In the genomic region with DNA sequence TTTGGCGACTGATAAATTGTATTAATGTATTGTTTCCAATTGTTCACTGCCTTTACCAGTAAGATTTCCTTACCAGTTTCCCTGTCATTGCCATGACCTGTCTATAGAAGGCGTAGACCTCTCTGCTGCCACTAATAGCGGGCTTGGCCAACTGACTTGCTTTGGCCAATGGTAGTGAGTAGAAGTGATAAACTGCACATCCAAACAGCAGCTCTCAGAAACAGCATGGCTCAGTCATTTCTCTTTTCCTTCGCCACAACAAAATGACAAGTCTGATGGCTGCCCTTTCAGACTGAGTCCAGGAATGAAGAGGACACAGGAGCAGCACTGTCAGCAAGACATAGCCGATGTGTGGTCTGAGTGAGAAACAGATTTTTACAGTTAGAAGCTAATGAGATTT, we compare ENCODE assay signal across 16 cellular contexts. TPM values are rescaled to one million over a fixed set of nuclear protein-coding genes. Genes with fewer than 3 reads are reported as not detected.
DNase-seq lines count a peak whose midpoint lies in the region; ATAC-seq, FAIRE-seq and TF ChIP-seq lines count a peak whose summit lies in the region.
"Had no signal": no experiment of that assay in that cellular context is flagged by ENCODE, and none has a peak within 500 bp of the region (broad histone marks: within the 10 kb centered on the region; RNA-seq: fewer than 3 reads in every experiment).

No MANE protein-coding gene starts in this region.

- no peak for DNase-seq in activated CD4-positive, alpha-beta T cell treated with anti-CD3 and anti-CD28 coated beads for 36 hours
- DNase-seq in activated CD4-positive, alpha-beta T cell treated with anti-CD3 and anti-CD28 coated beads, Interleukin-2, amount 50 U/mL, for 4 hours, result no peak
- DNase-seq in GM18507 (ENCODE audit: extremely low spot score, insufficient read length, low read depth) (no peak), RPMI8226 (peak; percentile 17), H1 (ENCODE audit: low read depth in 1 of 2, low spot score in 2 of 2) (no peak), occipital lobe (lab: John Stamatoyannopoulos, UW) (no peak), islet precursor cell (no peak)
- no peak for DNase-seq in activated T-helper 2 cell treated with anti-CD3 and anti-CD28 coated beads, Interferon-gamma antibody, Interleukin-2, Interleukin-4, amounts not matched to agents 10 μg/mL and 5 μg/mL and 100 μg/mL, durations not matched to agents 14 hours and 24 hours and 36 hours (ENCODE audit: low spot score)
- DNase-seq: CD8-positive, alpha-beta T cell; KBM-7; NCI-H1436; NCI-H2029; NCI-H2171 treated with DMSO at 0.1 percent for 48 hours; NCI-H446 treated with DMSO at 0.1 percent for 48 hours; PC-3 had no signal

- no peak overlapping the region for H4K5ac ChIP-seq in H1 (ENCODE audit: insufficient read length, low read depth, low read length)

- H3K9me3 Mint-ChIP-seq in activated CD4-positive, alpha-beta T cell treated with anti-CD3 and anti-CD28 coated beads for 36 hours (ENCODE audit: low read depth), result peaks cover 8% of the 10 kb centered on the region
- peaks cover 11% of the 10 kb centered on the region for H3K9me3 Mint-ChIP-seq in activated T-helper 2 cell treated with anti-CD3 and anti-CD28 coated beads, Interferon-gamma antibody, Interleukin-2, Interleukin-4, amounts not matched to agents 10 μg/mL and 5 μg/mL and 100 μg/mL, durations not matched to agents 14 hours and 24 hours and 36 hours

- no peaks in the 10 kb centered on the region for H3K27me3 Mint-ChIP-seq in activated CD4-positive, alpha-beta T cell treated with anti-CD3 and anti-CD28 coated beads for 36 hours
- H3K27me3 Mint-ChIP-seq in activated T-helper 2 cell treated with anti-CD3 and anti-CD28 coated beads, Interferon-gamma antibody, Interleukin-2, Interleukin-4, amounts not matched to agents 10 μg/mL and 5 μg/mL and 100 μg/mL, durations not matched to agents 14 hours and 24 hours and 36 hours (ENCODE audit: low read depth), result no peaks in the 10 kb centered on the region

- no peak overlapping the region for H3K4me2 ChIP-seq in H1 (ENCODE audit: insufficient read depth in 1 of 2, low read depth in 2 of 2, low read length in 2 of 2)
- H3K4me2 ChIP-seq: BLaER1 had no signal

- peaks cover 4% of the 10 kb centered on the region; the same call in 1 of the 2 replicates for H3K23me2 ChIP-seq in H1 (ENCODE audit: low read depth, low read length)

- no peak overlapping the region for H2BK12ac ChIP-seq in H1 (ENCODE audit: low read depth, low read length)

- H2BK5ac ChIP-seq in H1 (ENCODE audit: low read depth, low read length), result no peak overlapping the region

- H3K9ac ChIP-seq in H1 (replicated peaks in 1 of 4; ENCODE audit: extremely low read depth in 1 of 4, low read depth in 3 of 4, low read length in 3 of 4), result no peak overlapping the region
- H3K9ac ChIP-seq: BLaER1 had no signal

- WGBS in H1 (ENCODE audit: extremely low coverage in 1 of 2, insufficient coverage in 1 of 2, insufficient read length in 1 of 2, insufficient replicate concordance in 2 of 2, low coverage in 1 of 2, low lambda C conversion rate in 2 of 2, missing lambda C conversion rate in 1 of 2), 2 experiments, result 90% methylated on average over 5 of the region's 5 CpGs; no CpG with 5 or more reads in 1 of the 2 experiments

- POLR2A ChIA-PET in activated CD4-positive, alpha-beta T cell treated with anti-CD3 and anti-CD28 coated beads for 36 hours (lab: Charles Lee), result no interaction called here
- POLR2A ChIA-PET in H1 (lab: Charles Lee; ENCODE audit: partially characterized antibody), result no interaction called here

- no peak overlapping the region for H3K27ac ChIP-seq in H1 (ENCODE audit: low read depth, low read length)
- H3K27ac ChIP-seq: BLaER1 had no signal

- H3K4me1 ChIP-seq in H1 (replicated peaks in 1 of 4; ENCODE audit: control insufficient read depth in 3 of 4, insufficient read depth in 4 of 4, low read length in 3 of 4), result no peaks in the 10 kb centered on the region

- H3K4ac ChIP-seq in H1 (replicated peaks; ENCODE audit: insufficient read length, low read depth, low read length), result no peak overlapping the region

- no peak overlapping the region for H2BK15ac ChIP-seq in H1 (ENCODE audit: low read length)

- H3K18ac ChIP-seq in H1 (ENCODE audit: extremely low read depth, low read length), result no peak overlapping the region

- H3K36me3 ChIP-seq in H1 (ENCODE audit: control insufficient read depth in 2 of 4, insufficient read depth in 4 of 4, low read length in 3 of 4), result no peaks in the 10 kb centered on the region
- H3K36me3 ChIP-seq: BLaER1 had no signal

- 0 out of 2 replicates have a peak overlapping the region, but pooled peaks have one; percentile 37 for H2AFZ ChIP-seq in H1 (ENCODE audit: low read length)

- no peak overlapping the region for H2AK5ac ChIP-seq in H1 (ENCODE audit: low read depth, low read length)

- no peaks in the 10 kb centered on the region for H3K79me2 ChIP-seq in H1 (ENCODE audit: control insufficient read depth in 1 of 2, insufficient read depth in 2 of 2, low read length in 2 of 2)

- CTCF ChIA-PET in activated CD4-positive, alpha-beta T cell treated with anti-CD3 and anti-CD28 coated beads for 36 hours (lab: Charles Lee), result interaction anchor here (0.6 kb wide), 1 partner anchor 16 kb away, joined by 3 read pairs; no protein-coding TSS in a partner anchor
- CTCF ChIA-PET in H1 (lab: Charles Lee; ENCODE audit: partially characterized antibody), result interaction anchor here (0.5 to 1.5 kb wide), 8 partner anchors 11 to 555 kb away, joined by 3 to 6 read pairs (median 3); no protein-coding TSS in a partner anchor

- no peak overlapping the region for H3K4me3 ChIP-seq in H1 (ENCODE audit: extremely low read depth in 1 of 4, insufficient read depth in 2 of 4, low read depth in 3 of 4, low read length in 4 of 4)
- H3K4me3 ChIP-seq: BLaER1 had no signal

- H4K20me1 ChIP-seq in H1 (replicated peaks in 1 of 2; ENCODE audit: control insufficient read depth in 1 of 2, insufficient read depth in 2 of 2, low read length in 2 of 2), result no peaks in the 10 kb centered on the region
- H4K20me1 ChIP-seq: BLaER1 had no signal

- no peak for TF ChIP-seq POLR2A in H1 (IDR thresholded peaks at IDR 0.05; ENCODE audit: control extremely low read depth in 1 of 2, low read depth in 2 of 2, low read length in 2 of 2)

- peak in 1 of 2 experiments; percentile 22; a peak in 1 of 4 replicates for TF ChIP-seq RAD21 in H1 (IDR thresholded peaks at IDR 0.05 in 1 of 2, conservative IDR thresholded peaks at IDR 0.05 in 1 of 2; ENCODE audit: low read depth in 2 of 2, low read length in 2 of 2)

- peaks cover 16% of the 10 kb centered on the region for H3K4me1 Mint-ChIP-seq in activated CD4-positive, alpha-beta T cell treated with anti-CD3 and anti-CD28 coated beads for 36 hours
- H3K4me1 Mint-ChIP-seq in activated T-helper 2 cell treated with anti-CD3 and anti-CD28 coated beads, Interferon-gamma antibody, Interleukin-2, Interleukin-4, amounts not matched to agents 10 μg/mL and 5 μg/mL and 100 μg/mL, durations not matched to agents 14 hours and 24 hours and 36 hours (ENCODE audit: low read depth), result peaks cover 14% of the 10 kb centered on the region

- no peaks in the 10 kb centered on the region for H3K27me3 ChIP-seq in H1 (replicated peaks in 1 of 4; ENCODE audit: control insufficient read depth in 3 of 4, extremely low read depth in 1 of 4, insufficient read depth in 3 of 4, low read length in 3 of 4)
- H3K27me3 ChIP-seq: BLaER1 had no signal

- intact Hi-C loops in activated CD4-positive, alpha-beta T cell treated with anti-CD3 and anti-CD28 coated beads for 36 hours (cut with DNase I, micrococcal nuclease), result no loop called here
- intact Hi-C loops in activated T-helper 2 cell treated with anti-CD3 and anti-CD28 coated beads, Interferon-gamma antibody, Interleukin-2, Interleukin-4, amounts not matched to agents 10 μg/mL and 5 μg/mL and 100 μg/mL, durations not matched to agents 14 hours and 24 hours and 36 hours (cut with micrococcal nuclease), result no loop called here

- H3K27ac Mint-ChIP-seq in activated CD4-positive, alpha-beta T cell treated with anti-CD3 and anti-CD28 coated beads for 36 hours, result no peak overlapping the region
- no peak overlapping the region for H3K27ac Mint-ChIP-seq in activated T-helper 2 cell treated with anti-CD3 and anti-CD28 coated beads, Interferon-gamma antibody, Interleukin-2, Interleukin-4, amounts not matched to agents 10 μg/mL and 5 μg/mL and 100 μg/mL, durations not matched to agents 14 hours and 24 hours and 36 hours
- H3K27ac Mint-ChIP-seq: CD8-positive, alpha-beta T cell had no signal

- ATAC-seq in activated CD4-positive, alpha-beta T cell treated with anti-CD3 and anti-CD28 coated beads for 36 hours, result peak; percentile 77
- ATAC-seq: CD8-positive, alpha-beta T cell; PC-3 had no signal

- H2BK120ac ChIP-seq in H1 (replicated peaks; ENCODE audit: low read depth, low read length), result no peak overlapping the region

- H3K56ac ChIP-seq in H1 (replicated peaks; ENCODE audit: insufficient read length, low read depth, low read length), result no peak overlapping the region

- no peak overlapping the region for H3K23ac ChIP-seq in H1 (ENCODE audit: insufficient read length)

- no peak overlapping the region for H4K91ac ChIP-seq in H1 (replicated peaks; ENCODE audit: insufficient read length, low read length)

- no peaks in the 10 kb centered on the region for H3K79me1 ChIP-seq in H1 (ENCODE audit: low read depth, low read length)

- peak; percentile 44 for FAIRE-seq in GM18507 (lab: Jason Lieb, UNC)
- FAIRE-seq in H1 (lab: Jason Lieb, UNC), result peak; percentile 82

- TF ChIP-seq EP300 in H1 (IDR thresholded peaks at IDR 0.05; ENCODE audit: borderline replicate concordance in 1 of 2, low read depth in 2 of 2, low read length in 2 of 2), result no peak

- peak in 1 of 3 experiments; percentile 23; a peak in 1 of 4 replicates for TF ChIP-seq CTCF in H1 (IDR thresholded peaks at IDR 0.05; ENCODE audit: control extremely low read depth in 1 of 3, insufficient read depth in 1 of 3, low read depth in 1 of 3, low read length in 3 of 3)

- no peak overlapping the region for H2BK20ac ChIP-seq in H1 (ENCODE audit: low read length)

- H4K8ac ChIP-seq in H1 (ENCODE audit: extremely low read depth, insufficient read depth, low read length), result no peak overlapping the region

- H3K4me3 Mint-ChIP-seq in activated CD4-positive, alpha-beta T cell treated with anti-CD3 and anti-CD28 coated beads for 36 hours, result no peak overlapping the region
- no peak overlapping the region for H3K4me3 Mint-ChIP-seq in activated T-helper 2 cell treated with anti-CD3 and anti-CD28 coated beads, Interferon-gamma antibody, Interleukin-2, Interleukin-4, amounts not matched to agents 10 μg/mL and 5 μg/mL and 100 μg/mL, durations not matched to agents 14 hours and 24 hours and 36 hours (ENCODE audit: low read depth)
- H3K4me3 Mint-ChIP-seq: CD8-positive, alpha-beta T cell had no signal

- H3K9me3 ChIP-seq in H1 (ENCODE audit: insufficient read depth in 2 of 2, low read depth in 1 of 2, low read length in 1 of 2), result peaks cover 0 to 3% of the 10 kb centered on the region in 2 experiments; a peak in 1 of 4 replicates

- no peak overlapping the region for H3K14ac ChIP-seq in H1 (ENCODE audit: insufficient read length)

- H3K36me3 Mint-ChIP-seq in activated CD4-positive, alpha-beta T cell treated with anti-CD3 and anti-CD28 coated beads for 36 hours (ENCODE audit: low read depth), result no peaks in the 10 kb centered on the region
- peaks cover 6% of the 10 kb centered on the region for H3K36me3 Mint-ChIP-seq in activated T-helper 2 cell treated with anti-CD3 and anti-CD28 coated beads, Interferon-gamma antibody, Interleukin-2, Interleukin-4, amounts not matched to agents 10 μg/mL and 5 μg/mL and 100 μg/mL, durations not matched to agents 14 hours and 24 hours and 36 hours (ENCODE audit: low read depth)
- H3K36me3 Mint-ChIP-seq: CD8-positive, alpha-beta T cell had no signal

RNA-seq across cellular contexts. Expression of a gene that starts 42.2 kb away (rescaled TPM):
- total RNA-seq in activated CD4-positive, alpha-beta T cell treated with anti-CD3 and anti-CD28 coated beads for 36 hours, result 10 to 100 TPM; 51.8 to 53.4 TPM
- 93.3 and 101 TPM in 2 replicates for total RNA-seq in H1 (2021; fragmentation: NEBNext Ultra II Directional; extraction: Animal tissue kit (Norgen Biotek cat#: 25700))
- polyA plus RNA-seq in H1 (2011; rRNA removed), result 40.0 and 68.0 TPM in 2 replicates
- polyA plus RNA-seq in H1 (2011; cell fraction: cytosol; rRNA removed), result 60.8 TPM
- polyA plus RNA-seq in H1 (2011; cell fraction: nucleus; rRNA removed), result 25.9 TPM
- 48.5 to 83.5 TPM (median 57.8 TPM) in 4 replicates for polyA plus RNA-seq in H1 (2012, experiment 1 of 2)
- 15.0 TPM for polyA plus RNA-seq in H1 (2012, experiment 2 of 2)
- 163 TPM for polyA plus RNA-seq in H1 (2013, experiment 1 of 2)
- 155 TPM for polyA plus RNA-seq in H1 (2013, experiment 2 of 2)
- polyA minus RNA-seq in H1 (2011; rRNA and poly(A)+ RNA removed), result 79.9 and 109 TPM in 2 replicates
- 59.3 TPM for polyA minus RNA-seq in H1 (2011; cell fraction: cytosol; rRNA and poly(A)+ RNA removed)
- 44.9 TPM for polyA minus RNA-seq in H1 (2011; cell fraction: nucleus; rRNA and poly(A)+ RNA removed)
- total RNA-seq in occipital lobe, result 129 TPM
- total RNA-seq in activated T-helper 2 cell treated with anti-CD3 and anti-CD28 coated beads, Interferon-gamma antibody, Interleukin-2, Interleukin-4, amounts not matched to agents 10 μg/mL and 5 μg/mL and 100 μg/mL, durations not matched to agents 14 hours and 24 hours and 36 hours, result 77.5 and 78.5 TPM in 2 replicates
